Comparison of ENCODE assay signal across 22 cellular contexts in the genomic region with DNA sequence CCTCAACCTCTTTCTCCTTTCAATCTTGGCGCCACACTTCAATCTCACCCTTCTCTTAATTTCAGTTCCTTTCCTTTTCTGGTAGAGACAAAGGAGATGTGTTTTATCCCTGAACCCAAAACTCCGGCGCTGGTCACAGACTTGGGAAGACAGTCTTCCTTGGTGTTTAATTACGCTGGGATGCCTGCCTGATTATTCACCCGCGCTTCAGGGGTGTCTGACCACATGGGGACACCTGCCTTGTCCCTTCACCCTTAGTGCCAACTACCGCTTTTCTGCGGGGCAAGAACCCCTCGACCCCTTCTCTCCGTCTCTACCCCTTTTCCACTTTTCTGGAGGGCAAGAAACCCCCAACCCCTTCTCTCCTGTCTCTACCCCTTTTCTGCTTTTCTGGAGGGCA.
"Had no signal": no experiment of that assay in that cellular context is flagged by ENCODE, and none has a peak within 500 bp of the region (broad histone marks: within the 10 kb centered on the region; RNA-seq: fewer than 3 reads in every experiment).

No MANE protein-coding gene starts in this region.

- H3K4me1 ChIP-seq: left ventricle myocardium inferior, pancreas, right lobe of liver, testis, upper lobe of right lung had no signal

- H3K27me3 ChIP-seq: esophagus squamous epithelium, pancreas, right lobe of liver, testis, upper lobe of right lung had no signal

- H3K4me3 ChIP-seq: esophagus squamous epithelium, left ventricle myocardium inferior, mucosa of descending colon, pancreas, right lobe of liver, testis, upper lobe of right lung had no signal

- FAIRE-seq: pancreas, small intestine had no signal

- H3K27ac ChIP-seq: esophagus squamous epithelium, left ventricle myocardium inferior, pancreas, right lobe of liver, testis, upper lobe of right lung had no signal

- ATAC-seq: activated CD8-positive, alpha-beta memory T cell treated with anti-CD3 and anti-CD28 coated beads, Interleukin-2, amount 10 ng/mL, durations not matched to agents 7 days and 5 days; mucosa of descending colon; naive thymus-derived CD4-positive, alpha-beta T cell; pancreas; right lobe of liver; stimulated activated memory B cell treated with anti-CD40 and anti-IgM and Interleukin-4, amounts not matched to agents 10 μg/mL and 1 μg/mL and 100 μg/mL, for 72 hours; upper lobe of right lung had no signal

- H3K9me3 ChIP-seq: esophagus squamous epithelium, left ventricle myocardium inferior, mucosa of descending colon, pancreas, right lobe of liver, testis, upper lobe of right lung had no signal

- DNase-seq: activated B cell treated with CpG ODN at 0.5 μM for 24 hours; activated CD4-positive, alpha-beta memory T cell treated with anti-CD3 and anti-CD28 coated beads, Interleukin-2, amount 10 ng/mL, durations not matched to agents 7 days and 5 days; activated CD4-positive, alpha-beta T cell treated with anti-CD3 and anti-CD28 coated beads for 4 hours; activated CD8-positive, alpha-beta memory T cell treated with anti-CD3 and anti-CD28 coated beads, Interleukin-2, amount 10 ng/mL, durations not matched to agents 7 days and 5 days; activated naive CD4-positive, alpha-beta T cell; activated naive CD8-positive, alpha-beta T cell treated with anti-CD3 and anti-CD28 coated beads for 36 hours; amniotic stem cell; effector memory CD4-positive, alpha-beta T cell; esophagus squamous epithelium; kidney glomerular epithelial cell; left ventricle myocardium inferior; mammary epithelial cell; mucosa of descending colon; naive thymus-derived CD4-positive, alpha-beta T cell; pancreas; right lobe of liver; small intestine; stimulated activated CD4-positive, alpha-beta T cell treated with anti-CD3 and anti-CD28 coated beads, Interleukin-4, amount 100 ng/mL, for 24 hours; T-helper 9 cell; testis; upper lobe of right lung had no signal

- H3K36me3 ChIP-seq: esophagus squamous epithelium, left ventricle myocardium inferior, pancreas, right lobe of liver, upper lobe of right lung had no signal
